ENCODE assay signal across 1 cellular context in genomic region chr12:114444422-114445279, GRCh38.
TF ChIP-seq lines count a peak whose summit lies in the region.

No MANE protein-coding gene starts in this region.

TF ChIP-seq in SK-N-SH, 30 proteins besides CTCF, POLR2A, EP300 and RAD21:
- no peak for TF ChIP-seq ZBTB33 (IDR thresholded peaks at IDR 0.05; ENCODE audit: borderline replicate concordance, low read depth)
- TF ChIP-seq IRF3 (IDR thresholded peaks at IDR 0.05; ENCODE audit: low read depth, low read length) = no peak
- no peak for TF ChIP-seq USF2 (IDR thresholded peaks at IDR 0.05; ENCODE audit: borderline replicate concordance, low read depth, low read length)
- TF ChIP-seq MXI1 (IDR thresholded peaks at IDR 0.05; ENCODE audit: low read depth, low read length) = no peak
- no peak for TF ChIP-seq ELF1 (IDR thresholded peaks at IDR 0.05)
- TF ChIP-seq POLR2AphosphoS5 (IDR thresholded peaks at IDR 0.05; ENCODE audit: low read depth, low read length) = no peak
- no peak for TF ChIP-seq NRF1 (IDR thresholded peaks at IDR 0.05; ENCODE audit: low read depth, low read length)
- no peak for TF ChIP-seq NFIC (IDR thresholded peaks at IDR 0.05; ENCODE audit: borderline replicate concordance)
- TF ChIP-seq TEAD4 (IDR thresholded peaks at IDR 0.05; ENCODE audit: borderline replicate concordance, insufficient read depth) = no peak
- no peak for TF ChIP-seq GATA2 (CRISPR knock-in tag; IDR thresholded peaks at IDR 0.05)
- TF ChIP-seq JUND (IDR thresholded peaks at IDR 0.05) = no peak
- TF ChIP-seq YY1 (IDR thresholded peaks at IDR 0.05; ENCODE audit: low read depth) = no peak
- TF ChIP-seq RCOR1 (IDR thresholded peaks at IDR 0.05; ENCODE audit: low read length) = no peak
- no peak for TF ChIP-seq RFX5 (IDR thresholded peaks at IDR 0.05; ENCODE audit: low read length)
